ENCODE assay signal across 19 cellular contexts in the genomic region with DNA sequence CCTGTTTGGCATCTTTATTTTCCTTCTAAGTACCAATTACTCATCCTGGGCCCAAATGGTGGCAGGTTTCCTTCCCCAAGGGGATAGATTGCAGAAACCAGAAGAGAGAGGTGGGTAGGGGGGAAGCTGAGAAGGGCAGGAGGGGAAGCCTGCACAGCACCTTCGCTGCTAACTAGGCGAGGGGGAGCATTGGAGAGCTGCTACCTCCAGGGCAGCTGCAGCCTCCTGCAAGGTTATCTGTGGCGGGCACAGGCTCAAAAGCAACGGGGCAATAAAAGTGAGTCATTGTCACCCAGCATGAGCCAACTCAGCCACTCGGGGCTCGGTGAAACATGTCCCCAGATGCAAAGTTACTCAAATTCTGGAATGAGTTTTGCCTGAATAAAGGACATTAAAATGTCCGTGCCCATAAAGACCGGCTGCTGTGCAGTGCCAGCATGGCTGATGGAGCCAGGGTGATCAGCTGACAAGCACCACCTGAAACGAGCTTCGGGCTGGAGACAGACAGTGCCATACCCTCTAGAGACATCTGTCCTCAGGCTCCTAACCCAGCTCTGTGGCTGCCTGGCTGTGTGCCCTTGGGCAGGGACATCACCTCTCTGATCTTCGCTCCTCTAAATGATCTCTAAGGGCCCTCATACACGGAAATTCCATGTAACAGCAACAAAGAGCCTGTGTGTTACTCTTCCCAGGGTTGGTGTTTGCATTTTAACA.
DNase-seq lines count a peak whose midpoint lies in the region; ATAC-seq, FAIRE-seq and TF ChIP-seq lines count a peak whose summit lies in the region.
"Had no signal": no experiment of that assay in that cellular context is flagged by ENCODE, and none has a peak within 500 bp of the region (broad histone marks: within the 10 kb centered on the region; RNA-seq: fewer than 3 reads in every experiment).

No MANE protein-coding gene starts in this region.

- in situ Hi-C loops in HepG2 (cut with HindIII; ENCODE audit: extremely low pct_ligation_motif_present, low pct_unique_long_range_greater_than_20kb), result no loop called here

- H3K4me2 ChIP-seq in HepG2 (ENCODE audit: low read depth, low read length), result no peak overlapping the region
- no peak overlapping the region for H3K4me2 ChIP-seq in mesendoderm (ENCODE audit: low read length)
- H3K4me2 ChIP-seq: BLaER1 had no signal

- H3K4me3 Mint-ChIP-seq in T-helper 2 cell treated with Interferon-gamma antibody and Interleukin-4, amounts not matched to agents 5 μg/mL and 100 μg/mL, for 36 hours, result no peak overlapping the region
- H3K4me3 Mint-ChIP-seq: CD8-positive, alpha-beta memory T cell had no signal

- no peak overlapping the region for H2AK5ac ChIP-seq in mesendoderm (ENCODE audit: low read length)

- ATAC-seq in HepG2, result no peak
- ATAC-seq in right lobe of liver, result no peak
- ATAC-seq in HG02884 (IDR thresholded peaks at IDR 0.05; ENCODE audit: unreplicated experiment), result no peak

- no peaks in the 10 kb centered on the region for H3K9me3 ChIP-seq in HepG2 (ENCODE audit: low read length)
- H3K9me3 ChIP-seq in right lobe of liver, result no peaks in the 10 kb centered on the region
- H3K9me3 ChIP-seq in adrenal gland (replicated peaks in 1 of 3), result no peaks in the 10 kb centered on the region
- H3K9me3 ChIP-seq: BLaER1 had no signal

- no TSS peak for BruUV-seq in HepG2 (replicated peaks; lab: Mats Ljungman, UMichigan)

- H3K36me3 ChIP-seq in HepG2 (replicated peaks in 1 of 2; ENCODE audit: control insufficient read depth in 1 of 2, insufficient read depth in 2 of 2, low read length in 2 of 2), result no peaks in the 10 kb centered on the region
- no peaks in the 10 kb centered on the region for H3K36me3 ChIP-seq in right lobe of liver
- no peaks in the 10 kb centered on the region for H3K36me3 ChIP-seq in adrenal gland (replicated peaks in 1 of 2)
- H3K36me3 ChIP-seq in mesendoderm (ENCODE audit: control insufficient read depth, insufficient read depth, low read length), result no peaks in the 10 kb centered on the region
- H3K36me3 ChIP-seq: BLaER1 had no signal

- H3K27me3 ChIP-seq in HepG2 (ENCODE audit: control insufficient read depth in 1 of 2, insufficient read depth in 2 of 2, low read length in 2 of 2), result peaks cover 0 to 20% of the 10 kb centered on the region in 2 experiments; a peak in 2 of 5 replicates
- H3K27me3 ChIP-seq in right lobe of liver, result no peaks in the 10 kb centered on the region
- no peaks in the 10 kb centered on the region for H3K27me3 ChIP-seq in adrenal gland
- no peaks in the 10 kb centered on the region for H3K27me3 ChIP-seq in mesendoderm (ENCODE audit: insufficient read depth, low read length, poor library complexity)
- H3K27me3 ChIP-seq: BLaER1 had no signal

- no peaks in the 10 kb centered on the region for H3K79me1 ChIP-seq in mesendoderm (ENCODE audit: low read length)

- H3K4ac ChIP-seq in mesendoderm (ENCODE audit: low read depth, low read length), result no peak overlapping the region

- no peaks in the 10 kb centered on the region for H3K9me3 Mint-ChIP-seq in T-helper 2 cell treated with Interferon-gamma antibody and Interleukin-4, amounts not matched to agents 5 μg/mL and 100 μg/mL, for 36 hours
- H3K9me3 Mint-ChIP-seq: CD8-positive, alpha-beta memory T cell had no signal

- CTCF ChIA-PET in HepG2 (lab: Yijun Ruan, JAX; ENCODE audit: low intra/inter-chr PET ratio, low total read pairs), result no interaction called here

- H3K27me3 Mint-ChIP-seq in T-helper 2 cell treated with Interferon-gamma antibody and Interleukin-4, amounts not matched to agents 5 μg/mL and 100 μg/mL, for 36 hours (ENCODE audit: low read depth), result no peaks in the 10 kb centered on the region

- no peak for FAIRE-seq in HepG2 (lab: Jason Lieb, UNC)
- FAIRE-seq: GM12891 had no signal

- H2BK5ac ChIP-seq in mesendoderm (ENCODE audit: low read length), result no peak overlapping the region

- no peaks in the 10 kb centered on the region for H3K79me2 ChIP-seq in HepG2 (ENCODE audit: insufficient read depth, low read length)
- no peaks in the 10 kb centered on the region for H3K79me2 ChIP-seq in mesendoderm (ENCODE audit: control insufficient read depth, insufficient read depth, low read length)

- DNase-seq in HepG2 (ENCODE audit: low spot score) (no peak), right lobe of liver (no peak), adrenal gland (peak; percentile 30 to 72 (median 65)), mesendoderm (peak; percentile 28), NCI-H526 (lab: John Stamatoyannopoulos, UW) (no peak), SIG-M5 (lab: John Stamatoyannopoulos, UW) (no peak)
- no peak for DNase-seq in T-helper 2 cell treated with Interferon-gamma antibody and Interleukin-4, amounts not matched to agents 5 μg/mL and 100 μg/mL, for 36 hours (ENCODE audit: low spot score)
- DNase-seq: CD8-positive, alpha-beta memory T cell; KG1; MM.1S; NCI-H1105 treated with DMSO at 0.1 percent for 48 hours; NCI-H187; NCI-H446 treated with DMSO at 0.1 percent for 48 hours; NCI-H774 had no signal

- H3K9ac ChIP-seq in HepG2 (ENCODE audit: insufficient read depth, low read depth, low read length) (no peak overlapping the region), mesendoderm (ENCODE audit: low read length) (no peak overlapping the region)
- H3K9ac ChIP-seq: BLaER1 had no signal

- no peaks in the 10 kb centered on the region for H3K36me3 Mint-ChIP-seq in T-helper 2 cell treated with Interferon-gamma antibody and Interleukin-4, amounts not matched to agents 5 μg/mL and 100 μg/mL, for 36 hours (ENCODE audit: low read depth)

- intact Hi-C loops in HepG2 (cut with micrococcal nuclease; ENCODE audit: unreplicated experiment) (no loop called here), right lobe of liver (cut with DNase I) (loop anchor here in 1 of 2 donors (10.0 kb wide), 1 partner anchor 255 kb away; no protein-coding TSS in a partner anchor), adrenal gland (cut with DNase I) (loop anchor here (10.0 kb wide), 2 partner anchors 255 to 485 kb away; no protein-coding TSS in a partner anchor)

- TF ChIP-seq POLR2A in HepG2 (IDR thresholded peaks at IDR 0.05; ENCODE audit: insufficient read depth in 1 of 2, low read depth in 2 of 2, low read length in 2 of 2), result no peak
- TF ChIP-seq POLR2A in right lobe of liver (IDR thresholded peaks at IDR 0.05), result no peak
- TF ChIP-seq POLR2A in adrenal gland (IDR thresholded peaks at IDR 0.05), result no peak

- no peak overlapping the region for H3K18ac ChIP-seq in mesendoderm (ENCODE audit: low read length)

- H2AFZ ChIP-seq in HepG2 (ENCODE audit: low read length), result no peak overlapping the region

- no peak overlapping the region for H2BK120ac ChIP-seq in mesendoderm (ENCODE audit: low read depth, low read length)

- no peaks in the 10 kb centered on the region for H3K4me1 Mint-ChIP-seq in T-helper 2 cell treated with Interferon-gamma antibody and Interleukin-4, amounts not matched to agents 5 μg/mL and 100 μg/mL, for 36 hours (ENCODE audit: low read depth)
- H3K4me1 Mint-ChIP-seq: CD8-positive, alpha-beta memory T cell had no signal

- H4K20me1 ChIP-seq in HepG2 (ENCODE audit: insufficient read depth, low read length), result no peaks in the 10 kb centered on the region
- H4K20me1 ChIP-seq: BLaER1 had no signal

- no peak overlapping the region for H4K5ac ChIP-seq in mesendoderm (ENCODE audit: low read length)

- H2BK15ac ChIP-seq in mesendoderm (replicated peaks; ENCODE audit: low read depth), result no peak overlapping the region

- 29% methylated on average over 12 of the region's 12 CpGs for WGBS in HepG2 (ENCODE audit: low lambda C conversion rate)
- WGBS in right lobe of liver (ENCODE audit: insufficient coverage, low coverage, low lambda C conversion rate, missing lambda C conversion rate), result 73% methylated on average over 3 of the region's 12 CpGs
- WGBS in adrenal gland, 4 donors, result 23 to 36% (median 32%) methylated on average over 4 to 12 of the region's 12 CpGs
- no CpG with 5 or more reads among the region's 12 CpGs for WGBS in mesendoderm (ENCODE audit: extremely low coverage, insufficient coverage, low lambda C conversion rate)

- H3K4me3 ChIP-seq in HepG2 (replicated peaks in 1 of 3; ENCODE audit: insufficient read depth in 1 of 3, low read depth in 2 of 3, low read length in 3 of 3), result no peak overlapping the region
- no peak overlapping the region for H3K4me3 ChIP-seq in right lobe of liver
- no peak overlapping the region for H3K4me3 ChIP-seq in adrenal gland
- H3K4me3 ChIP-seq in mesendoderm (ENCODE audit: low read length), result no peak overlapping the region
- H3K4me3 ChIP-seq: BLaER1 had no signal

- no peak for TF ChIP-seq RAD21 in HepG2 (CRISPR knock-in tag; IDR thresholded peaks at IDR 0.05)

- H3K4me1 ChIP-seq in HepG2 (ENCODE audit: insufficient read depth, low read length) (no peaks in the 10 kb centered on the region), right lobe of liver (no peaks in the 10 kb centered on the region), adrenal gland (replicated peaks in 1 of 2) (no peaks in the 10 kb centered on the region), mesendoderm (ENCODE audit: control insufficient read depth, low read depth, low read length) (no peaks in the 10 kb centered on the region)

- TF ChIP-seq CTCF in HepG2 (CRISPR knock-in tag; IDR thresholded peaks at IDR 0.05), result no peak
- TF ChIP-seq CTCF in right lobe of liver (IDR thresholded peaks at IDR 0.05), result no peak
- no peak for TF ChIP-seq CTCF in adrenal gland (IDR thresholded peaks at IDR 0.05)

- TF ChIP-seq EP300 in HepG2 (IDR thresholded peaks at IDR 0.05; ENCODE audit: low read depth in 2 of 2, low read length in 2 of 2) (no peak), HepG2 (CRISPR knock-in tag; IDR thresholded peaks at IDR 0.05; ENCODE audit: borderline replicate concordance) (no peak)

- H3K23ac ChIP-seq in mesendoderm (ENCODE audit: low read length), result no peak overlapping the region

- POLR2A ChIA-PET in HepG2 (lab: Yijun Ruan, JAX), result interaction anchor here (1.1 kb wide), 1 partner anchor 135 kb away, joined by 3 read pairs; a partner anchor contains a TSS

- no peak overlapping the region for H3K27ac Mint-ChIP-seq in T-helper 2 cell treated with Interferon-gamma antibody and Interleukin-4, amounts not matched to agents 5 μg/mL and 100 μg/mL, for 36 hours
- H3K27ac Mint-ChIP-seq: CD8-positive, alpha-beta memory T cell had no signal

- no peak overlapping the region for H3K56ac ChIP-seq in mesendoderm (ENCODE audit: low read length)

- H4K8ac ChIP-seq in mesendoderm (ENCODE audit: low read depth, low read length), result no peak overlapping the region

- H3K27ac ChIP-seq in HepG2 (ENCODE audit: extremely low read length, insufficient read depth, low read length) (no peak overlapping the region), right lobe of liver (no peak overlapping the region), adrenal gland (no peak overlapping the region), mesendoderm (ENCODE audit: low read depth, low read length) (no peak overlapping the region)
- H3K27ac ChIP-seq: 22Rv1, BLaER1, HL-60 had no signal

TF ChIP-seq in HepG2, 621 proteins besides CTCF, POLR2A, EP300 and RAD21 (continues in another document):
- no peak for TF ChIP-seq ZNF589 (CRISPR knock-in tag; conservative IDR thresholded peaks at IDR 0.05)

Comparison
In these comparisons a context has a peak if more than half of its experiments do, and no peak if none do; other contexts are left out.
1. DNase-seq: peak in adrenal gland (7 of 7) and mesendoderm (single experiment); none in HepG2 (single experiment), right lobe of liver (0 of 3), NCI-H526 (0 of 2), SIG-M5 (single experiment) and T-helper 2 cell treated with Interferon-gamma antibody and Interleukin-4, amounts not matched to agents 5 μg/mL and 100 μg/mL, for 36 hours (single experiment).